In genomic region chr16:76670125-76670857, GRCh38 we compare ENCODE assay signal across 31 cellular contexts.
"Had no signal": no experiment of that assay in that cellular context is flagged by ENCODE, and none has a peak within 500 bp of the region (broad histone marks: within the 10 kb centered on the region; RNA-seq: fewer than 3 reads in every experiment).

No MANE protein-coding gene starts in this region.

- FAIRE-seq: keratinocyte had no signal

- H3K9ac ChIP-seq: parathyroid adenoma had no signal

- H3K36me3 Mint-ChIP-seq: activated naive CD8-positive, alpha-beta T cell; mesothelial cell of epicardium; stimulated activated naive B cell treated with anti-CD40 and anti-IgM and Interleukin-4, amounts not matched to agents 10 μg/mL and 1 μg/mL and 100 μg/mL, for 72 hours had no signal

- H3K4me3 Mint-ChIP-seq: activated CD4-positive, alpha-beta T cell treated with anti-CD3 and anti-CD28 coated beads, Interleukin-2, amount 10 ng/mL, durations not matched to agents 7 days and 5 days; activated CD8-positive, alpha-beta T cell treated with anti-CD3 and anti-CD28 coated beads for 36 hours; activated naive CD8-positive, alpha-beta T cell; activated T-cell treated with anti-CD3 and anti-CD28 coated beads, Interleukin-2, amount 50 U/mL, for 4 hours; activated T-helper 17 cell treated with anti-CD3 and anti-CD28 coated beads, Interleukin-2, amount 50 U/mL, for 72 hours; mesothelial cell of epicardium; naive thymus-derived CD4-positive, alpha-beta T cell; neural crest cell; stimulated activated naive B cell treated with anti-CD40 and anti-IgM and Interleukin-4, amounts not matched to agents 10 μg/mL and 1 μg/mL and 100 μg/mL, for 72 hours; T-helper 1 cell treated with Interleukin-12 subunit alpha and Interleukin-12 subunit beta and Interleukin-4 antibody, amounts not matched to agents 30 μg/mL and 1 μg/mL, for 36 hours; WTC11 had no signal

- H3K27me3 Mint-ChIP-seq: activated CD4-positive, alpha-beta T cell treated with anti-CD3 and anti-CD28 coated beads, Interleukin-2, amount 10 ng/mL, durations not matched to agents 7 days and 5 days; activated CD8-positive, alpha-beta T cell treated with anti-CD3 and anti-CD28 coated beads for 36 hours; activated T-helper 17 cell treated with anti-CD3 and anti-CD28 coated beads, Interleukin-2, amount 50 U/mL, for 72 hours; naive thymus-derived CD4-positive, alpha-beta T cell; stimulated activated naive B cell treated with anti-CD40 and anti-IgM and Interleukin-4, amounts not matched to agents 10 μg/mL and 1 μg/mL and 100 μg/mL, for 72 hours had no signal

- H3K27me3 ChIP-seq: body of pancreas, right atrium auricular region, stomach, suprapubic skin, tibial artery, upper lobe of right lung had no signal

- H3K9me3 ChIP-seq: body of pancreas, psoas muscle, right atrium auricular region, stomach, suprapubic skin, tibial artery, upper lobe of right lung had no signal

- H3K79me2 ChIP-seq: parathyroid adenoma had no signal

- H3K4me3 ChIP-seq: body of pancreas, coronary artery, dorsolateral prefrontal cortex, psoas muscle, right atrium auricular region, stomach, suprapubic skin, tibial artery, upper lobe of right lung had no signal

- H2AFZ ChIP-seq: parathyroid adenoma had no signal

- H3K9me3 Mint-ChIP-seq: activated CD4-positive, alpha-beta T cell treated with anti-CD3 and anti-CD28 coated beads, Interleukin-2, amount 10 ng/mL, durations not matched to agents 7 days and 5 days; activated T-cell treated with anti-CD3 and anti-CD28 coated beads, Interleukin-2, amount 50 U/mL, for 4 hours; activated T-helper 17 cell treated with anti-CD3 and anti-CD28 coated beads, Interleukin-2, amount 50 U/mL, for 72 hours; mesothelial cell of epicardium; neural crest cell; stimulated activated naive B cell treated with anti-CD40 and anti-IgM and Interleukin-4, amounts not matched to agents 10 μg/mL and 1 μg/mL and 100 μg/mL, for 72 hours; T-helper 1 cell treated with Interleukin-12 subunit alpha and Interleukin-12 subunit beta and Interleukin-4 antibody, amounts not matched to agents 30 μg/mL and 1 μg/mL, for 36 hours had no signal

- H3K27ac Mint-ChIP-seq: activated CD4-positive, alpha-beta T cell treated with anti-CD3 and anti-CD28 coated beads, Interleukin-2, amount 10 ng/mL, durations not matched to agents 7 days and 5 days; activated CD8-positive, alpha-beta T cell treated with anti-CD3 and anti-CD28 coated beads for 36 hours; activated naive CD8-positive, alpha-beta T cell; activated T-helper 17 cell treated with anti-CD3 and anti-CD28 coated beads, Interleukin-2, amount 50 U/mL, for 72 hours; mesothelial cell of epicardium; naive thymus-derived CD4-positive, alpha-beta T cell; stimulated activated naive B cell treated with anti-CD40 and anti-IgM and Interleukin-4, amounts not matched to agents 10 μg/mL and 1 μg/mL and 100 μg/mL, for 72 hours; T-helper 1 cell treated with Interleukin-12 subunit alpha and Interleukin-12 subunit beta and Interleukin-4 antibody, amounts not matched to agents 30 μg/mL and 1 μg/mL, for 36 hours; WTC11 had no signal

- DNase-seq: activated CD4-positive, alpha-beta T cell treated with anti-CD3 and anti-CD28 coated beads for 1 hour; activated CD4-positive, alpha-beta T cell treated with anti-CD3 and anti-CD28 coated beads, Interleukin-2, amount 10 ng/mL, durations not matched to agents 7 days and 5 days; activated CD8-positive, alpha-beta T cell treated with anti-CD3 and anti-CD28 coated beads for 36 hours; activated T-cell treated with anti-CD3 and anti-CD28 coated beads, Interleukin-2, amount 50 U/mL, for 4 hours; aorta; body of pancreas; dorsolateral prefrontal cortex; effector memory CD4-positive, alpha-beta T cell; head of caudate nucleus; left colon; mammary epithelial cell; naive thymus-derived CD4-positive, alpha-beta T cell; nucleus accumbens; psoas muscle; stimulated activated CD4-positive, alpha-beta T cell treated with anti-CD3 and anti-CD28 coated beads, Interleukin-15, amount 100 ng/mL, for 24 hours; stimulated activated CD4-positive, alpha-beta T cell treated with anti-CD3 and anti-CD28 coated beads, Interleukin-2, amount 100 ng/mL, for 24 hours; stimulated activated naive B cell treated with anti-CD40 and anti-IgM and Interleukin-4, amounts not matched to agents 10 μg/mL and 1 μg/mL and 100 μg/mL, for 72 hours; stomach; tibial artery; upper lobe of right lung had no signal

- ATAC-seq: activated CD8-positive, alpha-beta T cell treated with anti-CD3 and anti-CD28 coated beads for 36 hours; activated T-cell treated with anti-CD3 and anti-CD28 coated beads, Interleukin-2, amount 50 U/mL, for 4 hours; activated T-helper 17 cell treated with anti-CD3 and anti-CD28 coated beads, Interleukin-2, amount 50 U/mL, for 72 hours; body of pancreas; left colon; naive thymus-derived CD4-positive, alpha-beta T cell; psoas muscle; stimulated activated naive B cell treated with anti-CD40 and anti-IgM and Interleukin-4, amounts not matched to agents 10 μg/mL and 1 μg/mL and 100 μg/mL, for 72 hours; upper lobe of right lung; WTC11 had no signal

- H3K27ac ChIP-seq: body of pancreas, coronary artery, dorsolateral prefrontal cortex, parathyroid adenoma, psoas muscle, right atrium auricular region, stomach, suprapubic skin, tibial artery, upper lobe of right lung had no signal

- H3K4me1 Mint-ChIP-seq: activated CD4-positive, alpha-beta T cell treated with anti-CD3 and anti-CD28 coated beads, Interleukin-2, amount 10 ng/mL, durations not matched to agents 7 days and 5 days; activated T-helper 17 cell treated with anti-CD3 and anti-CD28 coated beads, Interleukin-2, amount 50 U/mL, for 72 hours; mesothelial cell of epicardium; naive thymus-derived CD4-positive, alpha-beta T cell; neural crest cell; stimulated activated naive B cell treated with anti-CD40 and anti-IgM and Interleukin-4, amounts not matched to agents 10 μg/mL and 1 μg/mL and 100 μg/mL, for 72 hours had no signal

- H3K36me3 ChIP-seq: right atrium auricular region, stomach, suprapubic skin, tibial artery, upper lobe of right lung had no signal

- H3K4me1 ChIP-seq: body of pancreas, parathyroid adenoma, psoas muscle, right atrium auricular region, stomach, suprapubic skin, tibial artery, upper lobe of right lung had no signal
